In the genomic region with DNA sequence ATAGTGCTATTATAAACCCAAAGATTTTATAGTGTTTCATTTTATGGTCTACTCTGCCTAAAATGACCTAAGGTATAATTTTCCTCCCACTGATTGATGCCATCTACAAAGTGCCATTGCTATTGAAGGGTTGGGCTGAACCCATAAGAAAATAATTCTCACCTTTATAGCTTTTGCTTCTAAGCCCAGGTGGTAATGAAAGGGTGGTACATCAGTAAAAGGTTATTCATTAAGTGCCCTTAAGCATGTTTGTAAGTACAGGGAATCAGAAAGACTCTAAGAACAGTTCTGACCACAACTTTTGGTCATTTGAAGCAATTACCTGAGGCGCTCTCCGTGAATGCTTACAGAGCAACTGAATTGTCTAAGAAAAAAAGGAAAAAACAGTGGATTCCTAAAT, we compare ENCODE assay signal across 20 cellular contexts.
"Had no signal": no experiment of that assay in that cellular context is flagged by ENCODE, and none has a peak within 500 bp of the region (broad histone marks: within the 10 kb centered on the region; RNA-seq: fewer than 3 reads in every experiment).

No MANE protein-coding gene starts in this region.

- ATAC-seq: K562, T-cell had no signal

- DNase-seq: Kasumi-1, MM.1S, NCI-H1092 treated with DMSO at 0.1 percent for 48 hours, NCI-H1417 treated with DMSO at 0.1 percent for 48 hours, NCI-H146, NCI-H1694 treated with DMSO at 0.1 percent for 48 hours, NCI-H1930, NCI-H2081, NCI-H2107, NCI-H2171 treated with DMSO at 0.1 percent for 48 hours, NCI-H226, NCI-H446, NCI-H510A, NCI-H524 treated with DMSO at 0.1 percent for 48 hours, NCI-H774, Right ventricle myocardium superior, RPMI8226, SIG-M5, T-cell had no signal
